In the genomic region with DNA sequence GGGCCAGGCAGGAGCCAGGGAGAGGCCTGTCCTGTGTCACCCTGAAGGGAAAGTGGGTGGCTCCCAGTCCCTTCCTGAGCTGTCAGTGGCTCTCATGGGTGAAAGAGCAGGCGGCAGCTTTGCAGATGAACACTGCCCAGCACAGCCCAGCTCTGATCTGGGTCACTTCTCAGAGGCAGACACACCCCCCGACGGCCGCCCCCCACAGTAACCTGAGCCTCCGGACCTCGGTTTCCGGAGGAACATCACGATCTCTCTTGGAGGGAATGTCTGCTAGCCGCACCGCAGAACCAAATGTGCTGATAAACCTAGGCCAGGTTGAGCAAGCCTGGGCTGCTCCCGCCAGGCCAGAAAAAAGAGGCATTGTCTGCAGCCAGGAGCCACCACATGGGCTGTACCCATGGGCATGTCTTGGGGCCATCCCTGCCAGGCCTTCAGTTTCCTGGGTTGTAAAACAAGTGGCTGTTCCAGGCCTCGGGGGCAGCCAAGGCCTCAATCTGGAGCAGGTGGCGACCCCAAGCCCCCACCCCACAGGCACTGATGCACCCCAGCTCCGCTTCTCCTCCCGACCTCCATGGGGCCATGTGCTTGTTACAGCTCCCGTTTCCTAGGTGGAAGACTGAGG, we compare ENCODE assay signal across 10 cellular contexts. TPM values are rescaled to one million over a fixed set of nuclear protein-coding genes. Genes with fewer than 3 reads are reported as not detected.
A peak's percentile ranks its signal among the peaks of the same experiment; 100 is the strongest.
DNase-seq lines count a peak whose midpoint lies in the region; ATAC-seq and TF ChIP-seq lines count a peak whose summit lies in the region.
"Had no signal": no experiment of that assay in that cellular context is flagged by ENCODE, and none has a peak within 500 bp of the region (broad histone marks: within the 10 kb centered on the region; RNA-seq: fewer than 3 reads in every experiment).

No MANE protein-coding gene starts in this region.

- peak overlapping the region; percentile 4 for H3K4me2 ChIP-seq in osteoblast (ENCODE audit: insufficient read depth, low read length)

- H3K4me3 ChIP-seq in SJCRH30 (no peak overlapping the region), fibroblast of the aortic adventitia (ENCODE audit: low read depth, low read length) (no peak overlapping the region), osteoblast (ENCODE audit: insufficient read depth, low read length) (no peak overlapping the region)

- H4K20me1 ChIP-seq in osteoblast (ENCODE audit: insufficient read depth, low read length): peaks cover 96% of the 10 kb centered on the region

- H3K4me1 Mint-ChIP-seq in CD14-positive monocyte: peaks cover 70% of the 10 kb centered on the region

- peaks cover 30 to 46% of the 10 kb centered on the region in 2 donors for H3K36me3 Mint-ChIP-seq in CD14-positive monocyte

- TF ChIP-seq CTCF in CD14-positive monocyte (IDR thresholded peaks at IDR 0.05): no peak
- no peak for TF ChIP-seq CTCF in fibroblast of the aortic adventitia (IDR thresholded peaks at IDR 0.05; ENCODE audit: insufficient read depth, low read length)
- TF ChIP-seq CTCF in osteoblast (IDR thresholded peaks at IDR 0.05; ENCODE audit: extremely low read depth, low read depth, low read length): no peak

- H3K36me3 ChIP-seq in SJCRH30 (peaks cover 2% of the 10 kb centered on the region; the same call in 1 of the 2 replicates), osteoblast (ENCODE audit: insufficient read depth, low read length) (peaks cover 4% of the 10 kb centered on the region)

- H3K9me3 Mint-ChIP-seq in CD14-positive monocyte: peaks cover 0 to 2% (median 0%) of the 10 kb centered on the region in 7 donors
- H3K9me3 Mint-ChIP-seq: naive B cell; T-helper 1 cell treated with Interleukin-12 subunit alpha and Interleukin-12 subunit beta and Interleukin-4 antibody, amounts not matched to agents 30 μg/mL and 1 μg/mL, for 36 hours had no signal

- peaks cover 0 to 2% (median 0%) of the 10 kb centered on the region in 3 donors for H3K27me3 Mint-ChIP-seq in CD14-positive monocyte (ENCODE audit: low read depth in 3 of 3)
- H3K27me3 Mint-ChIP-seq: naive B cell had no signal

- no peak overlapping the region for H2AFZ ChIP-seq in osteoblast (ENCODE audit: low read length)

- H3K9me3 ChIP-seq in SJCRH30 (replicated peaks) (no peaks in the 10 kb centered on the region), osteoblast (ENCODE audit: low read depth, low read length) (no peaks in the 10 kb centered on the region)

- H3K27me3 ChIP-seq in SJCRH30: no peaks in the 10 kb centered on the region
- H3K27me3 ChIP-seq in osteoblast (ENCODE audit: insufficient read depth, low read length): no peaks in the 10 kb centered on the region

- H3K79me2 ChIP-seq in osteoblast (ENCODE audit: insufficient read depth, low read length): peaks cover 97% of the 10 kb centered on the region

- intact Hi-C loops in CD14-positive monocyte (cut with micrococcal nuclease): loop anchor here (5.0 to 10.0 kb wide), 2 partner anchors 38 to 45 kb away; no protein-coding TSS in a partner anchor

- H3K4me1 ChIP-seq in SJCRH30 (peaks cover 71% of the 10 kb centered on the region), osteoblast (ENCODE audit: insufficient read depth, low read length) (peaks cover 50% of the 10 kb centered on the region)

- H3K4me3 Mint-ChIP-seq in CD14-positive monocyte: no peak overlapping the region
- H3K4me3 Mint-ChIP-seq: naive B cell; T-helper 1 cell treated with Interleukin-12 subunit alpha and Interleukin-12 subunit beta and Interleukin-4 antibody, amounts not matched to agents 30 μg/mL and 1 μg/mL, for 36 hours had no signal

- DNase-seq in CD14-positive monocyte (ENCODE audit: low spot score) (no peak), SJCRH30 (peak; percentile 83 to 87), fibroblast of the aortic adventitia (ENCODE audit: low read depth) (peak; percentile 73), osteoblast (ENCODE audit: insufficient read length, low spot score, missing footprints) (peak; percentile 91)
- DNase-seq in effector CD4-positive, alpha-beta T cell: no peak
- DNase-seq: naive B cell had no signal

- H3K27ac ChIP-seq in SJCRH30: peak overlapping the region; percentile 60
- H3K27ac ChIP-seq in osteoblast (ENCODE audit: low read depth, low read length): peak overlapping the region; percentile 50

- no peak for ATAC-seq in HG03571 (IDR thresholded peaks at IDR 0.05; ENCODE audit: unreplicated experiment)
- no peak for ATAC-seq in HG03378 (IDR thresholded peaks at IDR 0.05; ENCODE audit: unreplicated experiment)
- no peak for ATAC-seq in GM21515 (IDR thresholded peaks at IDR 0.05; ENCODE audit: unreplicated experiment)

- H3K27ac Mint-ChIP-seq in CD14-positive monocyte: peak overlapping the region in 5 of 7 donors; percentile 4 to 69 (median 48)
- H3K27ac Mint-ChIP-seq: T-helper 1 cell treated with Interleukin-12 subunit alpha and Interleukin-12 subunit beta and Interleukin-4 antibody, amounts not matched to agents 30 μg/mL and 1 μg/mL, for 36 hours had no signal

RNA-seq across cellular contexts. Expression of a gene that starts 57.6 kb away (rescaled TPM):
- polyA plus RNA-seq in CD14-positive monocyte: 1 to 10 TPM; 4.7 to 5.5 TPM
- total RNA-seq in SJCRH30 (2014; rRNA removed; shearing (Covaris generic)): 48.5 and 52.2 TPM in 2 replicates
- total RNA-seq in fibroblast of the aortic adventitia (ENCODE audit: low replicate concordance) (58.5 and 63.5 TPM in 2 replicates), osteoblast (45.2 and 47.1 TPM in 2 replicates)

Comparison
In these comparisons a context has a peak if more than half of its experiments do, and no peak if none do; other contexts are left out.
1. DNase-seq: peak in SJCRH30 (2 of 2), fibroblast of the aortic adventitia (single experiment) and osteoblast (single experiment); none in CD14-positive monocyte (single experiment) and effector CD4-positive, alpha-beta T cell (single experiment).